ENCODE assay signal across 12 cellular contexts in the genomic region with DNA sequence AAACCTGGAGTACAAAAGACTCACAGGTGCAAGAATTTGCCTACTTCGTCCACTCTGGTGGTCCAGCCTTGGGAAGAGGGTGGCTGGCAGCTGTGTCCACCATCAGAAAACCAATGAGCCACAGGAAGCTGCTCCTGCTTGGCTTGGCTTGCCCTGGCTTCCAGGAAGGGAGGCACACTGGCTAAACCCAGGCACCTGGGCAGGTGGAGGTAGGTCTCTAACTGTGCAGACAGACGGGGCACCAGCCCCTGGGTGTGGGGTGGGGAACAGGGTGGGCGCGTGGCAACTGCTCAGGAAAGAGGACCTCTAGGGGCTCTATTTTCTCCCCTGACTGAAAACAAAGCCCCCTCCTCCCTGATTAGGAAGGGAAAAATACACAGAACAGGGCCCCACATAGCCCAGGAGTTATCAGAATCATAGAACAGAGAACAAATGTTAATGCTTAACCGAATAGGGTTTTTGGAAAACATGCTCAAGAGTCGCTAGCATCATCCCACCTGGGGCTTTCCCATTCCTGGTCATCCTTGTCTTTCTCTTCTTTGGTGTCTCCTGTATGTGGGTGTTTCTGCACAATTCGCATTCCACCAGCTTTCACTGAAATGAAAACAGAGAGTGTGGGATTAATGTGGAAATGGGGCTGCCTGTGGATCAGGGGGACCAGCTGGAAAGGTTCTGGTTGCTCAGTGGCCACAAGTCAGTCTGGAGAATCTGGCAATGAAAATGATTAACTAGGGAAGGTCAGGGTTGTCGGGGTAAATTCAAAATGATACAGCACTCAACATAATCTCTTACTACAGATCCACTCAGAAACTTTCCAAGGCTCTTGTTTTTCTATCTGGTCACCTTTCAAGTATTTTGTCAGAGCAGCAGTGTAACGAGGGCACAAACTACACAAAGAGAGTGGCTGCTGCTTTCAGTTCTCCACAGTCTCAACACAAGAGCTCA.
DNase-seq lines count a peak whose midpoint lies in the region; ATAC-seq and TF ChIP-seq lines count a peak whose summit lies in the region.
"Had no signal": no experiment of that assay in that cellular context is flagged by ENCODE, and none has a peak within 500 bp of the region (broad histone marks: within the 10 kb centered on the region; RNA-seq: fewer than 3 reads in every experiment).

No MANE protein-coding gene starts in this region.

- no peak for TF ChIP-seq CTCF in 22Rv1 (IDR thresholded peaks at IDR 0.05)

- DNase-seq in left kidney (ENCODE audit: low read depth, low spot score) (peak; percentile 42), NCI-H1105 treated with DMSO at 0.1 percent for 48 hours (lab: John Stamatoyannopoulos, UW) (no peak)
- DNase-seq in activated CD4-positive, alpha-beta T cell treated with anti-CD3 and anti-CD28 coated beads for 4 hours, result no peak
- DNase-seq: activated B cell treated with CpG ODN at 0.5 μM for 24 hours, COR-L47, islet precursor cell had no signal

- H3K27ac ChIP-seq in 22Rv1, result peak overlapping the region; percentile 50
- H3K27ac ChIP-seq: thoracic aorta had no signal

- peak; percentile 57 for ATAC-seq in GM19467 (IDR thresholded peaks at IDR 0.05; ENCODE audit: unreplicated experiment)
- ATAC-seq in HG03432 (IDR thresholded peaks at IDR 0.05; ENCODE audit: unreplicated experiment), result peak; percentile 52
- ATAC-seq in GM18868 (IDR thresholded peaks at IDR 0.05; ENCODE audit: unreplicated experiment), result no peak
- ATAC-seq in HG03135 (IDR thresholded peaks at IDR 0.05; ENCODE audit: unreplicated experiment), result no peak

Comparison
In these comparisons a context has a peak if more than half of its experiments do, and no peak if none do; other contexts are left out.
1. ATAC-seq: peak in GM19467 (single experiment) and HG03432 (single experiment); none in GM18868 (single experiment) and HG03135 (single experiment).